Comparison of ENCODE assay signal across 16 cellular contexts in the genomic region with DNA sequence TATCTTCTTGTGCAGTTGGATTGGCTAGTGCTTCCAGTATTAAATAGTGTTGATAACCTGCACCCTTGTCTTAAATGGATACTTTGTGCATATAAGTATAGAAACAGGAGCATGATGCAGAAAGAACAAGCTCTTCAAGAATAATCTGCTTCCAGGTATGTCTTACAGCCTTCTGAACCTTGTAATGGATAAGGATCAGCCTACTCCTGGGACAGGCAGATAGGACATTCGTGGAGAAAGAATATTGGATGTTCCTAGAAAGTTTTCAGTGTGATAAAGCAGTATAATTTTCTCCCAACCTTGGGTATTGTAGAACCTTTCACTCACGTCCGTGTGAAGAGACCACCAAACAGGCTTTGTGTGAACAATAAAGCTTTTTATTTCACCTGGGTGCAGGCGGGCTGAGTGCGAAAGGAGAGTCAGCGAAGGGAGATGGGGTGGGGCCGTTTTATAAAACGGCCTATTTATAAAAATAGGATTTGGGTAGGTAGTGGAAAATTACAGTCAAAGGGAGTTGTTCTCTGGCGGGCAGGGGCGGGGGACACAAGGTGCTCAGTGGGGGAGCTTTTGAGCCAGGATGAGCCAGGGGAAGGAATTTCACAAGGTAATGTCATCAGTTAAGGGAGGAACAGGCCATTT. TPM values are rescaled to one million over a fixed set of nuclear protein-coding genes. Genes with fewer than 3 reads are reported as not detected.
DNase-seq lines count a peak whose midpoint lies in the region; ATAC-seq, FAIRE-seq and TF ChIP-seq lines count a peak whose summit lies in the region.
"Had no signal": no experiment of that assay in that cellular context is flagged by ENCODE, and none has a peak within 500 bp of the region (broad histone marks: within the 10 kb centered on the region; RNA-seq: fewer than 3 reads in every experiment).

No MANE protein-coding gene starts in this region.

- H3K27me3 Mint-ChIP-seq in Calu3 (ENCODE audit: unreplicated experiment), result no peaks in the 10 kb centered on the region
- H3K27me3 Mint-ChIP-seq: B cell had no signal

- H3K9ac ChIP-seq in HUES6 (ENCODE audit: low read length), result peak overlapping the region; percentile 89
- peak overlapping the region in 2 of 4 experiments; percentile 30 to 31; a peak in 2 of 7 replicates for H3K9ac ChIP-seq in H1 (replicated peaks in 1 of 4; ENCODE audit: extremely low read depth in 1 of 4, low read depth in 3 of 4, low read length in 3 of 4)
- H3K9ac ChIP-seq in HepG2 (ENCODE audit: insufficient read depth, low read depth, low read length), result no peak overlapping the region

- H2AFZ ChIP-seq in H1 (ENCODE audit: low read length) (no peak overlapping the region), HepG2 (ENCODE audit: low read length) (no peak overlapping the region)

- in situ Hi-C loops in HepG2 (cut with HindIII; ENCODE audit: extremely low pct_ligation_motif_present, low pct_unique_long_range_greater_than_20kb), result no loop called here

- DNase-seq in H1 (ENCODE audit: low read depth in 1 of 2, low spot score in 2 of 2) (no peak), islet precursor cell (peak; percentile 38), HuH-7.5 (ENCODE audit: low spot score) (no peak), HepG2 (ENCODE audit: low spot score) (no peak), Calu3 (no peak)
- no peak for DNase-seq in activated naive CD4-positive, alpha-beta T cell treated with anti-CD3 and anti-CD28 coated beads, Interleukin-2, amount 50 U/mL, for 16 hours
- DNase-seq: CD8-positive, alpha-beta T cell; H7; KG1; NCI-H1092; NCI-H1694; NCI-H2107; NCI-H446 treated with DMSO at 0.1 percent for 48 hours; NCI-H748 treated with DMSO at 0.1 percent for 48 hours had no signal

- no peak overlapping the region for H3K56ac ChIP-seq in H1 (replicated peaks; ENCODE audit: insufficient read length, low read depth, low read length)

- H2BK5ac ChIP-seq in H1 (ENCODE audit: low read depth, low read length), result peak overlapping the region; percentile 89; the same call in 1 of the 2 replicates

- peaks cover 11% of the 10 kb centered on the region for H3K36me3 Mint-ChIP-seq in Calu3 (ENCODE audit: insufficient read depth, unreplicated experiment)

- no peak overlapping the region for H2BK20ac ChIP-seq in H1 (ENCODE audit: low read length)

- peaks cover 6% of the 10 kb centered on the region for H3K9me3 Mint-ChIP-seq in Calu3 (ENCODE audit: low read depth, unreplicated experiment)

- TF ChIP-seq CTCF in H1 (IDR thresholded peaks at IDR 0.05; ENCODE audit: control extremely low read depth in 1 of 3, insufficient read depth in 1 of 3, low read depth in 1 of 3, low read length in 3 of 3), result no peak
- TF ChIP-seq CTCF in HepG2 (CRISPR knock-in tag; IDR thresholded peaks at IDR 0.05), result no peak
- no peak for TF ChIP-seq CTCF in Calu3 (IDR thresholded peaks at IDR 0.05; ENCODE audit: unreplicated experiment)

- TF ChIP-seq RAD21 in H1 (IDR thresholded peaks at IDR 0.05 in 1 of 2, conservative IDR thresholded peaks at IDR 0.05 in 1 of 2; ENCODE audit: low read depth in 2 of 2, low read length in 2 of 2) (no peak), HepG2 (CRISPR knock-in tag; IDR thresholded peaks at IDR 0.05) (no peak)

- CTCF ChIA-PET in H1 (lab: Charles Lee; ENCODE audit: partially characterized antibody) (interaction anchor here (0.9 to 2.9 kb wide), 6 partner anchors 15 to 106 kb away, joined by 3 to 8 read pairs (median 4); partner anchors contain the start of gene C1GALT1), HepG2 (lab: Yijun Ruan, JAX; ENCODE audit: low intra/inter-chr PET ratio, low total read pairs) (no interaction called here), Calu3 (lab: Charles Lee) (interaction anchor here (0.7 kb wide), 2 partner anchors 31 to 813 kb away, joined by 3 to 4 read pairs; no protein-coding TSS in a partner anchor)

- peak overlapping the region; percentile 87 for H2BK120ac ChIP-seq in H1 (replicated peaks; ENCODE audit: low read depth, low read length)

- peaks cover 9% of the 10 kb centered on the region; the same call in 1 of the 2 replicates for H3K36me3 ChIP-seq in HUES6 (ENCODE audit: control insufficient read depth, insufficient read depth, low read length)
- H3K36me3 ChIP-seq in H1 (ENCODE audit: control insufficient read depth in 2 of 4, insufficient read depth in 4 of 4, low read length in 3 of 4), result peaks cover 0 to 8% (median 0%) of the 10 kb centered on the region in 4 experiments; a peak in 2 of 8 replicates
- peaks cover 4 to 19% of the 10 kb centered on the region in 2 experiments; a peak in 4 of 5 replicates for H3K36me3 ChIP-seq in HepG2 (replicated peaks in 1 of 2; ENCODE audit: control insufficient read depth in 1 of 2, insufficient read depth in 2 of 2, low read length in 2 of 2)

- peaks cover 13% of the 10 kb centered on the region; the same call in 1 of the 2 replicates for H3K9me3 ChIP-seq in HUES6 (ENCODE audit: control insufficient read depth, insufficient read depth, low read depth, low read length)
- no peaks in the 10 kb centered on the region for H3K9me3 ChIP-seq in H1 (ENCODE audit: insufficient read depth in 2 of 2, low read depth in 1 of 2, low read length in 1 of 2)
- H3K9me3 ChIP-seq in HepG2 (ENCODE audit: low read length), result peaks cover 10% of the 10 kb centered on the region

- intact Hi-C loops in HepG2 (cut with micrococcal nuclease; ENCODE audit: unreplicated experiment) (no loop called here), Calu3 (cut with micrococcal nuclease; ENCODE audit: unreplicated experiment) (no loop called here)

- peaks cover 26% of the 10 kb centered on the region for H3K4me1 Mint-ChIP-seq in Calu3 (ENCODE audit: low read depth, unreplicated experiment)

- FAIRE-seq in H1 (lab: Jason Lieb, UNC) (peak; percentile 65), HepG2 (lab: Jason Lieb, UNC) (no peak)

- H3K27me3 ChIP-seq in HUES6 (ENCODE audit: control insufficient read depth, insufficient read depth, low read length) (no peaks in the 10 kb centered on the region), H1 (replicated peaks in 1 of 4; ENCODE audit: control insufficient read depth in 3 of 4, extremely low read depth in 1 of 4, insufficient read depth in 3 of 4, low read length in 3 of 4) (no peaks in the 10 kb centered on the region), HepG2 (ENCODE audit: control insufficient read depth in 1 of 2, insufficient read depth in 2 of 2, low read length in 2 of 2) (no peaks in the 10 kb centered on the region)

- H3K4me3 ChIP-seq in HUES6 (ENCODE audit: low read depth, low read length), result peak overlapping the region; percentile 41
- peak overlapping the region in 3 of 4 experiments; percentile 8 to 53 (median 14); a peak in 1 of 8 replicates for H3K4me3 ChIP-seq in H1 (ENCODE audit: extremely low read depth in 1 of 4, insufficient read depth in 2 of 4, low read depth in 3 of 4, low read length in 4 of 4)
- H3K4me3 ChIP-seq in HepG2 (replicated peaks in 1 of 3; ENCODE audit: insufficient read depth in 1 of 3, low read depth in 2 of 3, low read length in 3 of 3), result no peak overlapping the region

- H3K4me1 ChIP-seq in HUES6 (ENCODE audit: control insufficient read depth, insufficient read depth, low read length), result peaks cover 59% of the 10 kb centered on the region
- H3K4me1 ChIP-seq in H1 (replicated peaks in 1 of 4; ENCODE audit: control insufficient read depth in 3 of 4, insufficient read depth in 4 of 4, low read length in 3 of 4), result peaks cover 18 to 44% (median 29%) of the 10 kb centered on the region in 4 experiments
- peaks cover 38% of the 10 kb centered on the region for H3K4me1 ChIP-seq in HepG2 (ENCODE audit: insufficient read depth, low read length)

- no peak overlapping the region for H4K8ac ChIP-seq in H1 (ENCODE audit: extremely low read depth, insufficient read depth, low read length)

- H4K20me1 ChIP-seq in H1 (replicated peaks in 1 of 2; ENCODE audit: control insufficient read depth in 1 of 2, insufficient read depth in 2 of 2, low read length in 2 of 2) (peaks cover 0 to 2% of the 10 kb centered on the region in 2 experiments), HepG2 (ENCODE audit: insufficient read depth, low read length) (peaks cover 62% of the 10 kb centered on the region)

- no peak overlapping the region for H4K91ac ChIP-seq in H1 (replicated peaks; ENCODE audit: insufficient read length, low read length)

- H3K18ac ChIP-seq in H1 (ENCODE audit: extremely low read depth, low read length), result no peak overlapping the region

- peaks cover 8% of the 10 kb centered on the region for H3K23me2 ChIP-seq in H1 (ENCODE audit: low read depth, low read length)

- 14% methylated on average over 10 of the region's 10 CpGs; no CpG with 5 or more reads in 1 of the 2 experiments for WGBS in H1 (ENCODE audit: extremely low coverage in 1 of 2, insufficient coverage in 1 of 2, insufficient read length in 1 of 2, insufficient replicate concordance in 2 of 2, low coverage in 1 of 2, low lambda C conversion rate in 2 of 2, missing lambda C conversion rate in 1 of 2), 2 experiments
- 97% methylated on average over 10 of the region's 10 CpGs for WGBS in HepG2 (ENCODE audit: low lambda C conversion rate)

- H2BK15ac ChIP-seq in H1 (ENCODE audit: low read length), result no peak overlapping the region

- peaks cover 5% of the 10 kb centered on the region; the same call in 1 of the 2 replicates for H3K79me1 ChIP-seq in H1 (ENCODE audit: low read depth, low read length)

- H3K14ac ChIP-seq in H1 (ENCODE audit: insufficient read length), result no peak overlapping the region

- no peak overlapping the region; the same call in 1 of the 2 replicates for H2BK12ac ChIP-seq in H1 (ENCODE audit: low read depth, low read length)

- peak overlapping the region; percentile 98 for H3K27ac ChIP-seq in HUES6 (ENCODE audit: low read depth, low read length)
- peak overlapping the region; percentile 91 for H3K27ac ChIP-seq in H1 (ENCODE audit: low read depth, low read length)
- no peak overlapping the region for H3K27ac ChIP-seq in HepG2 (ENCODE audit: extremely low read length, insufficient read depth, low read length)

- no peak overlapping the region for H3K4me3 Mint-ChIP-seq in Calu3 (ENCODE audit: low read depth, unreplicated experiment)
- H3K4me3 Mint-ChIP-seq: B cell; CD8-positive, alpha-beta T cell had no signal

- peak overlapping the region; percentile 93 for H4K5ac ChIP-seq in H1 (ENCODE audit: insufficient read length, low read depth, low read length)

- BruUV-seq in HepG2 (replicated peaks; lab: Mats Ljungman, UMichigan), result no TSS peak
- no TSS peak for BruUV-seq in Calu3 (replicated peaks; lab: Mats Ljungman, UMichigan)

- H3K79me2 ChIP-seq in H1 (ENCODE audit: control insufficient read depth in 1 of 2, insufficient read depth in 2 of 2, low read length in 2 of 2), result peaks cover 14 to 88% of the 10 kb centered on the region in 2 experiments; a peak in 3 of 4 replicates
- H3K79me2 ChIP-seq in HepG2 (ENCODE audit: insufficient read depth, low read length), result peaks cover 100% of the 10 kb centered on the region

- TF ChIP-seq EP300 in H1 (IDR thresholded peaks at IDR 0.05; ENCODE audit: borderline replicate concordance in 1 of 2, low read depth in 2 of 2, low read length in 2 of 2) (no peak), HepG2 (IDR thresholded peaks at IDR 0.05; ENCODE audit: low read depth in 2 of 2, low read length in 2 of 2) (no peak), HepG2 (CRISPR knock-in tag; IDR thresholded peaks at IDR 0.05; ENCODE audit: borderline replicate concordance) (no peak)

- H3K4ac ChIP-seq in H1 (replicated peaks; ENCODE audit: insufficient read length, low read depth, low read length), result no peak overlapping the region

- H3K4me2 ChIP-seq in H1 (ENCODE audit: insufficient read depth in 1 of 2, low read depth in 2 of 2, low read length in 2 of 2), result peak overlapping the region; percentile 64 to 68
- no peak overlapping the region for H3K4me2 ChIP-seq in HepG2 (ENCODE audit: low read depth, low read length)

- H3K23ac ChIP-seq in H1 (ENCODE audit: insufficient read length), result no peak overlapping the region

- ATAC-seq in HepG2, result no peak
- ATAC-seq: CD8-positive, alpha-beta T cell had no signal

- no peak overlapping the region for H3K27ac Mint-ChIP-seq in Calu3 (ENCODE audit: unreplicated experiment)
- H3K27ac Mint-ChIP-seq: B cell had no signal

- POLR2A ChIA-PET in H1 (lab: Charles Lee; ENCODE audit: partially characterized antibody) (interaction anchor here (0.6 to 5.4 kb wide), 11 partner anchors 8 to 165 kb away, joined by 3 to 55 read pairs (median 4); partner anchors contain the start of gene C1GALT1), HepG2 (lab: Yijun Ruan, JAX) (no interaction called here)

- no peak overlapping the region for H2AK5ac ChIP-seq in H1 (ENCODE audit: low read depth, low read length)

- TF ChIP-seq POLR2A in H1 (IDR thresholded peaks at IDR 0.05; ENCODE audit: control extremely low read depth in 1 of 2, low read depth in 2 of 2, low read length in 2 of 2) (no peak), HepG2 (IDR thresholded peaks at IDR 0.05; ENCODE audit: insufficient read depth in 1 of 2, low read depth in 2 of 2, low read length in 2 of 2) (no peak)

RNA-seq across cellular contexts. Expression of gene C1GALT1, which starts 27.2 kb away (rescaled TPM):
- total RNA-seq in H1 (2021; fragmentation: NEBNext Ultra II Directional; extraction: Animal tissue kit (Norgen Biotek cat#: 25700)), result 94.0 and 94.2 TPM in 2 replicates
- polyA plus RNA-seq in H1 (2011; rRNA removed), result 18.7 and 22.9 TPM in 2 replicates
- 26.6 TPM for polyA plus RNA-seq in H1 (2011; cell fraction: cytosol; rRNA removed)
- 14.5 TPM for polyA plus RNA-seq in H1 (2011; cell fraction: nucleus; rRNA removed)
- 24.9 to 57.2 TPM (median 35.1 TPM) in 4 replicates for polyA plus RNA-seq in H1 (2012, experiment 1 of 2)
- polyA plus RNA-seq in H1 (2012, experiment 2 of 2), result 6.7 TPM
- polyA plus RNA-seq in H1 (2013, experiment 1 of 2), result 54.7 TPM
- polyA plus RNA-seq in H1 (2013, experiment 2 of 2), result 60.5 TPM
- 28.4 and 53.6 TPM in 2 replicates for polyA minus RNA-seq in H1 (2011; rRNA and poly(A)+ RNA removed)
- 28.0 TPM for polyA minus RNA-seq in H1 (2011; cell fraction: cytosol; rRNA and poly(A)+ RNA removed)
- 86.1 TPM for polyA minus RNA-seq in H1 (2011; cell fraction: nucleus; rRNA and poly(A)+ RNA removed)
- total RNA-seq in HepG2 (2016; rRNA removed; fragmentation: Illumina TruSeq; extraction: Trizol), result 65.9 and 68.2 TPM in 2 replicates
- 19.8 and 25.6 TPM in 2 replicates for total RNA-seq in HepG2 (2016; cell fraction: cytosol; rRNA removed; fragmentation: Illumina TruSeq; extraction: Trizol; ENCODE audit: low read depth)
- 62.9 and 64.3 TPM in 2 replicates for total RNA-seq in HepG2 (2016; cell fraction: insoluble cytoplasmic fraction; rRNA removed; fragmentation: Illumina TruSeq; extraction: Trizol)
- total RNA-seq in HepG2 (2016; cell fraction: membrane; rRNA removed; fragmentation: Illumina TruSeq; extraction: Trizol), result 52.3 and 53.0 TPM in 2 replicates
- total RNA-seq in HepG2 (2016; cell fraction: nucleus; rRNA removed; fragmentation: Illumina TruSeq; extraction: Trizol), result 69.0 and 75.5 TPM in 2 replicates
- 38.4 and 57.1 TPM in 2 replicates for polyA plus RNA-seq in HepG2 (2011; rRNA removed)
- 20.6 and 24.8 TPM in 2 replicates for polyA plus RNA-seq in HepG2 (2011; cell fraction: cytosol; rRNA removed)
- 23.4 and 24.2 TPM in 2 replicates for polyA plus RNA-seq in HepG2 (2011; cell fraction: nucleus; rRNA removed)
- polyA plus RNA-seq in HepG2 (2012), result 55.8 and 60.8 TPM in 2 replicates
- polyA plus RNA-seq in HepG2 (2016; cell fraction: cytosol; fragmentation: Illumina TruSeq; extraction: Trizol; ENCODE audit: low read depth), result 8.4 and 10.0 TPM in 2 replicates
- 47.9 and 50.9 TPM in 2 replicates for polyA plus RNA-seq in HepG2 (2016; cell fraction: insoluble cytoplasmic fraction; fragmentation: Illumina TruSeq; extraction: Trizol; ENCODE audit: low read depth)
- polyA plus RNA-seq in HepG2 (2016; cell fraction: membrane; fragmentation: Illumina TruSeq; extraction: Trizol; ENCODE audit: low read depth), result 20.8 and 22.4 TPM in 2 replicates
- polyA plus RNA-seq in HepG2 (2016; cell fraction: nucleus; fragmentation: Illumina TruSeq; extraction: Trizol; ENCODE audit: insufficient read depth, low read depth), result 84.6 and 86.9 TPM in 2 replicates
- 3.2 and 24.2 TPM in 2 replicates for polyA minus RNA-seq in HepG2 (2011; rRNA and poly(A)+ RNA removed; ENCODE audit: low replicate concordance)
- polyA minus RNA-seq in HepG2 (2011; cell fraction: cytosol; rRNA and poly(A)+ RNA removed), result 58.8 and 63.4 TPM in 2 replicates
- polyA minus RNA-seq in HepG2 (2011; cell fraction: nucleus; rRNA and poly(A)+ RNA removed), result 176 and 229 TPM in 2 replicates
- 92.2 and 97.0 TPM in 2 replicates for total RNA-seq in Calu3 (2022)

Comparison
In these comparisons a context has a peak if more than half of its experiments do, and no peak if none do; other contexts are left out.
1. H3K4me3 ChIP-seq: peak in HUES6 (single experiment) and H1 (3 of 4); none in HepG2 (0 of 3).